ENCODE assay signal across 11 cellular contexts in genomic region chr19:750640-751423, GRCh38. TPM values are rescaled to one million over a fixed set of nuclear protein-coding genes. Genes with fewer than 3 reads are reported as not detected.
DNase-seq lines count a peak whose midpoint lies in the region; ATAC-seq, FAIRE-seq and TF ChIP-seq lines count a peak whose summit lies in the region.
"Had no signal": no experiment of that assay in that cellular context is flagged by ENCODE, and none has a peak within 500 bp of the region (broad histone marks: within the 10 kb centered on the region; RNA-seq: fewer than 3 reads in every experiment).

MISP (plus strand) TSS chr19:751112; CDS start chr19:756947, 5,835 bp downstream.

- peak within 1 kb of the TSS; percentile 91 for H3K4me2 ChIP-seq in A549
- peak within 1 kb of the TSS; percentile 40 for H3K4me2 ChIP-seq in SK-N-SH

- DNase-seq in A549 (ENCODE audit: low read depth in 1 of 2, low spot score in 1 of 2): peak; percentile 41 to 84
- peak; percentile 59 for DNase-seq in NCI-H187 treated with DMSO at 0.1 percent for 48 hours (lab: John Stamatoyannopoulos, UW)
- no peak for DNase-seq in SK-N-SH
- DNase-seq in lower lobe of right lung: peak; percentile 80
- no peak for DNase-seq in T-helper 9 cell
- DNase-seq in effector memory CD4-positive, alpha-beta T cell: no peak
- DNase-seq in GM13977 (ENCODE audit: low spot score): no peak
- DNase-seq: foreskin melanocyte, naive B cell had no signal

- H3K4me1 ChIP-seq in A549 (peaks cover 33% of the 10 kb centered on the region), SK-N-SH (ENCODE audit: control insufficient read depth in 1 of 2, insufficient read depth in 2 of 2, low read depth in 1 of 2, low read length in 1 of 2) (no peaks in the 10 kb centered on the region), lower lobe of right lung (peaks cover 12% of the 10 kb centered on the region)
- H3K4me1 ChIP-seq in effector memory CD4-positive, alpha-beta T cell (ENCODE audit: control insufficient read depth, insufficient read depth, low read length, poor library complexity, severe bottlenecking): no peaks in the 10 kb centered on the region

- in situ Hi-C loops in GM13977 (cut with MboI; ENCODE audit: low pct_unique_long_range_greater_than_20kb, low sequenced_read_pairs, unreplicated experiment): no loop called here

- peak; percentile 45; a peak in 5 of 6 replicates for ATAC-seq in A549
- peak; percentile 70 to 82 for ATAC-seq in lower lobe of right lung
- no peak for ATAC-seq in HG03460 (IDR thresholded peaks at IDR 0.05; ENCODE audit: unreplicated experiment)

- H3K9me3 ChIP-seq in A549 (peaks cover 10% of the 10 kb centered on the region; the same call in 2 of the 3 replicates), SK-N-SH (no peaks in the 10 kb centered on the region), lower lobe of right lung (peaks cover 7% of the 10 kb centered on the region)
- H3K9me3 ChIP-seq in effector memory CD4-positive, alpha-beta T cell (ENCODE audit: control insufficient read depth, low read length): no peaks in the 10 kb centered on the region

- H3K79me2 ChIP-seq in SK-N-SH (ENCODE audit: insufficient read depth): no peaks in the 10 kb centered on the region

- H3K27ac ChIP-seq in A549 (peak within 1 kb of the TSS; percentile 99 to 100), SK-N-SH (ENCODE audit: low read depth in 2 of 2, low read length in 1 of 2) (peak within 1 kb of the TSS in 1 of 2 experiments; percentile 59; a peak in 2 of 4 replicates), lower lobe of right lung (peak within 1 kb of the TSS; percentile 80)
- no peak within 1 kb of the TSS for H3K27ac ChIP-seq in effector memory CD4-positive, alpha-beta T cell (ENCODE audit: insufficient read depth, low read length, poor library complexity, severe bottlenecking)
- H3K27ac ChIP-seq: HL-60 had no signal

- H4K20me1 ChIP-seq in SK-N-SH (ENCODE audit: insufficient read depth): no peaks in the 10 kb centered on the region

- no peak for TF ChIP-seq RAD21 in A549 (conservative IDR thresholded peaks at IDR 0.05 in 1 of 2, IDR thresholded peaks at IDR 0.05 in 1 of 2)
- no peak for TF ChIP-seq RAD21 in SK-N-SH (IDR thresholded peaks at IDR 0.05; ENCODE audit: low read length)

- WGBS in A549 (ENCODE audit: missing lambda C conversion rate): 4% methylated on average over 5 of the region's 31 CpGs
- 40% methylated on average over 7 of the region's 31 CpGs for WGBS in SK-N-SH (ENCODE audit: low lambda C conversion rate)

- TF ChIP-seq CTCF in A549 (IDR thresholded peaks at IDR 0.05): no peak
- TF ChIP-seq CTCF in SK-N-SH (IDR thresholded peaks at IDR 0.05): no peak
- no peak for TF ChIP-seq CTCF in lower lobe of right lung (IDR thresholded peaks at IDR 0.05)
- TF ChIP-seq CTCF in GM13977 (IDR thresholded peaks at IDR 0.05; ENCODE audit: extremely low read depth, insufficient read depth, missing control alignments): no peak

- TF ChIP-seq EP300 in A549 (IDR thresholded peaks at IDR 0.05): no peak
- no peak for TF ChIP-seq EP300 in SK-N-SH (IDR thresholded peaks at IDR 0.05; ENCODE audit: borderline replicate concordance in 1 of 2, low read depth in 1 of 2, low read length in 1 of 2)

- H3K9me2 ChIP-seq in SK-N-SH: no peaks in the 10 kb centered on the region

- no peaks in the 10 kb centered on the region for H3K27me3 ChIP-seq in SK-N-SH (ENCODE audit: insufficient read depth)
- no peaks in the 10 kb centered on the region for H3K27me3 ChIP-seq in lower lobe of right lung (ENCODE audit: low read depth)
- no peaks in the 10 kb centered on the region for H3K27me3 ChIP-seq in effector memory CD4-positive, alpha-beta T cell (replicated peaks; ENCODE audit: control insufficient read depth, insufficient read depth, low read length, poor library complexity, severe bottlenecking)

- CTCF ChIA-PET in A549 (lab: Yijun Ruan, JAX) (interaction anchor here (1.0 to 4.1 kb wide), 3 partner anchors 10 to 19 kb away, joined by 4 to 23 read pairs (median 18); no protein-coding TSS in a partner anchor), SK-N-SH (lab: Yijun Ruan, JAX) (no interaction called here)

- intact Hi-C loops in lower lobe of right lung (cut with DNase I): no loop called here

- peak within 1 kb of the TSS; percentile 88; the same call in 1 of the 2 replicates for H2AFZ ChIP-seq in SK-N-SH (ENCODE audit: low read depth)

- no peak for FAIRE-seq in A549 (lab: Jason Lieb, UNC)

- H3K9ac ChIP-seq in SK-N-SH: peak within 1 kb of the TSS; percentile 60; the same call in 1 of the 2 replicates

- H3K36me3 ChIP-seq in SK-N-SH (replicated peaks in 1 of 2; ENCODE audit: control insufficient read depth in 1 of 2, insufficient read depth in 2 of 2, low read length in 1 of 2) (no peaks in the 10 kb centered on the region), lower lobe of right lung (no peaks in the 10 kb centered on the region)
- no peaks in the 10 kb centered on the region for H3K36me3 ChIP-seq in effector memory CD4-positive, alpha-beta T cell (ENCODE audit: control insufficient read depth, insufficient read depth, low read length)

- TF ChIP-seq POLR2A in A549 (IDR thresholded peaks at IDR 0.05; ENCODE audit: low read length): peak; percentile 43

- H3F3A ChIP-seq in SK-N-SH (replicated peaks; ENCODE audit: insufficient read depth): peaks cover 2% of the 10 kb centered on the region

- POLR2A ChIA-PET in A549 (lab: Yijun Ruan, JAX): interaction anchor here (0.6 to 2.6 kb wide), 5 partner anchors 9 to 97 kb away, joined by 3 to 26 read pairs (median 6); partner anchors contain the start of genes FSTL3 and RNF126
- POLR2A ChIA-PET in SK-N-SH (lab: Yijun Ruan, JAX): no interaction called here

- H3K4me3 ChIP-seq in A549 (peak within 1 kb of the TSS; percentile 89), SK-N-SH (ENCODE audit: low read depth in 2 of 2, low read length in 1 of 2) (no peak within 1 kb of the TSS), lower lobe of right lung (peak within 1 kb of the TSS; percentile 38)
- no peak within 1 kb of the TSS for H3K4me3 ChIP-seq in effector memory CD4-positive, alpha-beta T cell (ENCODE audit: insufficient read depth, low read depth, low read length, poor library complexity, severe bottlenecking)

TF ChIP-seq in A549, 52 proteins besides CTCF, POLR2A, EP300 and RAD21 (continues in another document):
- TF ChIP-seq USF2 (IDR thresholded peaks at IDR 0.05) (0 out of 2 replicates have a peak, but pooled peaks have one; percentile 1), KDM1A (IDR thresholded peaks at IDR 0.05; ENCODE audit: low read depth) (peak; percentile 35; the same call in 1 of the 2 replicates), HEYL (CRISPR knock-in tag; IDR thresholded peaks at IDR 0.05) (no peak)

TF ChIP-seq in SK-N-SH, 30 proteins besides CTCF, POLR2A, EP300 and RAD21 (continues in another document):
- TF ChIP-seq POLR2AphosphoS5 (IDR thresholded peaks at IDR 0.05; ENCODE audit: low read depth, low read length): no peak
- no peak for TF ChIP-seq RXRA (IDR thresholded peaks at IDR 0.05; ENCODE audit: borderline replicate concordance, low read depth)
- no peak for TF ChIP-seq PBX3 (IDR thresholded peaks at IDR 0.05)
- TF ChIP-seq ZBTB33 (IDR thresholded peaks at IDR 0.05; ENCODE audit: borderline replicate concordance, low read depth): no peak
- no peak for TF ChIP-seq MAX (IDR thresholded peaks at IDR 0.05; ENCODE audit: low read depth)
- TF ChIP-seq CHD2 (IDR thresholded peaks at IDR 0.05; ENCODE audit: low read length, partially characterized antibody): no peak
- no peak for TF ChIP-seq FOXJ3 (CRISPR knock-in tag; IDR thresholded peaks at IDR 0.05)
- TF ChIP-seq MXI1 (IDR thresholded peaks at IDR 0.05; ENCODE audit: low read depth, low read length): no peak
- no peak for TF ChIP-seq GATA2 (CRISPR knock-in tag; IDR thresholded peaks at IDR 0.05)
- TF ChIP-seq YY1 (IDR thresholded peaks at IDR 0.05; ENCODE audit: low read depth): no peak
- no peak for TF ChIP-seq NRF1 (IDR thresholded peaks at IDR 0.05; ENCODE audit: low read depth, low read length)
- TF ChIP-seq SIN3A (IDR thresholded peaks at IDR 0.05; ENCODE audit: borderline replicate concordance, low read depth, low read length): no peak
- no peak for TF ChIP-seq RFX5 (IDR thresholded peaks at IDR 0.05; ENCODE audit: low read length)
- no peak for TF ChIP-seq JUND (IDR thresholded peaks at IDR 0.05)

RNA-seq across cellular contexts. Expression of gene MISP, which starts in this region (rescaled TPM):
- polyA plus RNA-seq in A549 (2011; rRNA removed) (38.3 and 46.5 TPM in 2 replicates), A549 (2017; fragmentation: RNase III; extraction: RNeasy Plus Mini Kit Qiagen cat#74134 plus additional on column Dnase treatment) (56.9 to 62.7 TPM (median 61.4 TPM) in 3 replicates), SK-N-SH (2012; rRNA removed) (0.03 and 0.08 TPM in 2 replicates)
- polyA plus RNA-seq in A549 (2012; cell fraction: cytosol; rRNA removed): 44.9 and 58.4 TPM in 2 replicates
- polyA plus RNA-seq in A549 (2012; cell fraction: nucleus; rRNA removed): 75.9 and 95.3 TPM in 2 replicates
- polyA minus RNA-seq in A549 (2011; rRNA and poly(A)+ RNA removed): 43.2 and 57.3 TPM in 2 replicates
- 0.05 TPM in 2 replicates for polyA plus RNA-seq in SK-N-SH (2012; cell fraction: cytosol; rRNA removed)
- 0.06 TPM in 2 replicates for polyA plus RNA-seq in SK-N-SH (2012; cell fraction: nucleus; rRNA removed)
- 8.9 TPM for total RNA-seq in lower lobe of right lung

Comparison
In these comparisons a context has a peak if more than half of its experiments do, and no peak if none do; other contexts are left out.
1. RNA of gene MISP (polyA plus RNA-seq): 38.3 to 95.3 TPM in A549; 0.03 to 0.08 TPM in SK-N-SH; every median in the first group is over 10 times any median in the second.
2. DNase-seq: peak in A549 (2 of 2), NCI-H187 treated with DMSO at 0.1 percent for 48 hours (single experiment) and lower lobe of right lung (single experiment); none in SK-N-SH (single experiment), T-helper 9 cell (single experiment), effector memory CD4-positive, alpha-beta T cell (0 of 3) and GM13977 (single experiment).
3. H3K4me3 ChIP-seq: peak in A549 (single experiment) and lower lobe of right lung (single experiment); none in SK-N-SH (0 of 2) and effector memory CD4-positive, alpha-beta T cell (single experiment).
4. Of the 12 proteins assayed by ChIP-seq in both A549 and SK-N-SH: peak only in A549: USF2; only in SK-N-SH: none; in both: none; in neither: 11.